15 cellular contexts compared by ENCODE assay signal in genomic region chr12:109449845-109450532, GRCh38. TPM values are rescaled to one million over a fixed set of nuclear protein-coding genes. Genes with fewer than 3 reads are reported as not detected.
DNase-seq lines count a peak whose midpoint lies in the region; ATAC-seq and TF ChIP-seq lines count a peak whose summit lies in the region.
"Had no signal": no experiment of that assay in that cellular context is flagged by ENCODE, and none has a peak within 500 bp of the region (broad histone marks: within the 10 kb centered on the region; RNA-seq: fewer than 3 reads in every experiment).

No MANE protein-coding gene starts in this region.

- H3K4me3 ChIP-seq in HFF-Myc (replicated peaks; ENCODE audit: low read depth, low read length) = no peak overlapping the region
- H3K4me3 ChIP-seq in ascending aorta = no peak overlapping the region
- H3K4me3 ChIP-seq: pancreas had no signal

- H3K4me1 ChIP-seq in ascending aorta = peaks cover 0 to 16% of the 10 kb centered on the region in 2 donors
- H3K4me1 ChIP-seq: foreskin keratinocyte, pancreas had no signal

- H3K27ac ChIP-seq in ascending aorta = peak overlapping the region; percentile 40 to 69
- H3K27ac ChIP-seq: foreskin keratinocyte, pancreas, RWPE1 had no signal

- peak; percentile 4 for DNase-seq in A172 (ENCODE audit: low spot score)
- no peak for DNase-seq in HFF-Myc (ENCODE audit: extremely low read depth, low read depth)
- no peak for DNase-seq in ascending aorta (ENCODE audit: low spot score in 2 of 2)
- DNase-seq in left colon = peak; percentile 60 to 65
- DNase-seq in hypothalamus (lab: John Stamatoyannopoulos, UW) = no peak
- DNase-seq in DMS 273 treated with DMSO at 0.1 percent for 48 hours (lab: John Stamatoyannopoulos, UW) = no peak
- DNase-seq in NCI-H526 treated with DMSO at 0.1 percent for 48 hours (lab: John Stamatoyannopoulos, UW) = no peak
- DNase-seq: activated CD4-positive, alpha-beta T cell treated with anti-CD3 and anti-CD28 coated beads, Interleukin-2, amount 50 U/mL, for 48 hours; foreskin keratinocyte; NCI-H1417; NCI-H524; pancreas had no signal

- peak; percentile 47 for TF ChIP-seq CTCF in HFF-Myc (IDR thresholded peaks at IDR 0.05; ENCODE audit: low read depth, low read length, missing control alignments)
- TF ChIP-seq CTCF in ascending aorta (IDR thresholded peaks at IDR 0.05) = no peak

- H3K9me3 ChIP-seq in ascending aorta = no peaks in the 10 kb centered on the region
- H3K9me3 ChIP-seq: pancreas had no signal

- H3K36me3 ChIP-seq in ascending aorta = peaks cover 57 to 70% of the 10 kb centered on the region in 2 donors

- ATAC-seq in left colon = peak; percentile 67
- no peak for ATAC-seq in GM18502 (IDR thresholded peaks at IDR 0.05; ENCODE audit: poor library complexity, unreplicated experiment)
- ATAC-seq: activated T-helper 17 cell treated with anti-CD3 and anti-CD28 coated beads, Interleukin-2, amount 50 U/mL, for 72 hours; foreskin keratinocyte; pancreas had no signal

- H3K27me3 ChIP-seq in ascending aorta = no peaks in the 10 kb centered on the region
- H3K27me3 ChIP-seq: foreskin keratinocyte, pancreas had no signal

- intact Hi-C loops in ascending aorta (cut with DNase I) = no loop called here
- intact Hi-C loops in left colon (cut with DNase I, micrococcal nuclease) = no loop called here

RNA-seq across cellular contexts. Expression of gene KCTD10, which starts 27.1 kb away (rescaled TPM):
- total RNA-seq in A172 (2014; rRNA removed; shearing (Covaris generic)) = 19.6 and 53.6 TPM in 2 replicates
- total RNA-seq in ascending aorta (102 TPM), left colon (10 to 100 TPM; 62.8 to 86.8 TPM)

RNA-seq across cellular contexts. Expression of gene UBE3B, which starts 27.4 kb away (rescaled TPM):
- total RNA-seq in A172 (2014; rRNA removed; shearing (Covaris generic)) = 28.4 and 30.2 TPM in 2 replicates
- total RNA-seq in ascending aorta (19.1 TPM), left colon (10 to 100 TPM; 47.7 to 50.7 TPM)

Comparison
In these comparisons a context has a peak if more than half of its experiments do, and no peak if none do; other contexts are left out.
1. DNase-seq: peak in A172 (single experiment) and left colon (2 of 2); none in HFF-Myc (single experiment), ascending aorta (0 of 2), hypothalamus (0 of 51), DMS 273 treated with DMSO at 0.1 percent for 48 hours (single experiment) and NCI-H526 treated with DMSO at 0.1 percent for 48 hours (single experiment).